Comparison of ENCODE assay signal across 37 cellular contexts in the genomic region with DNA sequence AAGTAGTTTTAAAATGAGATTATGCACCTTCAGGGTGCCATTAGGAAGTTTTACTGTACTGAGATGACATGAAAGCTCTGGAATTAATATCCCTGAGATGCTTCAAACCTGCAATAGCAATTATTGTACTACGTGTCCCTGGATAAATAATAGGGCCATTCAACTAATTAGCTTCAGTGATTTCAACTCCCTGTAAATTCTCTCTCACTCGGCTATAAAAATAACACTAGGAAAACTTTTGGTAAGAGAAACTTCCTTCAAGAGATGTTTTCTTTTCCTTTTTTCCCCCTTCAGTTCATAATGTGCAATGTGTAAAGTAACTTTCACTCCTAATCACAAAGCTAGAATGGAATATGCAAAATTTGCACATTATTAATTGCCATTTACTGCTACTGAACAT.
DNase-seq lines count a peak whose midpoint lies in the region; ATAC-seq, FAIRE-seq and TF ChIP-seq lines count a peak whose summit lies in the region.
"Had no signal": no experiment of that assay in that cellular context is flagged by ENCODE, and none has a peak within 500 bp of the region (broad histone marks: within the 10 kb centered on the region; RNA-seq: fewer than 3 reads in every experiment).

No MANE protein-coding gene starts in this region.

- no peaks in the 10 kb centered on the region for H3K36me3 ChIP-seq in HEK293 (ENCODE audit: control insufficient read depth in 2 of 2, insufficient read depth in 1 of 2, low read length in 2 of 2)
- H3K36me3 ChIP-seq: BE2C; BLaER1; BLaER1 treated with 17β-estradiol and CSF1 and Interleukin-3, amounts not matched to agents 10 nM and 100 nM had no signal

- DNase-seq in H54 (ENCODE audit: insufficient read length, low spot score) (no peak), HEK293T (ENCODE audit: extremely low spot score) (no peak), nephron progenitor cell (no peak), NCI-H510A (lab: John Stamatoyannopoulos, UW) (no peak)
- DNase-seq: 8988T; ACHN; AML-193; BE2C; C1 segment of cervical spinal cord; Caco-2; Calu3; CD4-positive, alpha-beta memory T cell; CD4-positive, alpha-beta T cell; CD4-positive, CD25-positive, alpha-beta regulatory T cell; CD8-positive, alpha-beta memory T cell; CD8-positive, alpha-beta T cell; COR-L47; DMS 273 treated with DMSO at 0.1 percent for 48 hours; DMS153; DMS53; DMS79; DMS79 treated with DMSO at 0.1 percent for 48 hours; DND-41; EL had no signal

- peak; percentile 50 for FAIRE-seq in H54 (lab: Jason Lieb, UNC)
- FAIRE-seq: A204.1, D721Med had no signal

- POLR2A ChIA-PET in HEK293 (lab: Yijun Ruan, JAX) = no interaction called here
- POLR2A ChIA-PET in HEK293T (lab: Yijun Ruan, JAX) = interaction anchor here (1.5 kb wide), 1 partner anchor 336 kb away, joined by 3 read pairs; no protein-coding TSS in a partner anchor

- H3K36me3 Mint-ChIP-seq in nephron progenitor cell (ENCODE audit: low read depth) = no peaks in the 10 kb centered on the region
- H3K36me3 Mint-ChIP-seq: CD14-positive monocyte had no signal

- peak overlapping the region; percentile 96 for H3K27ac Mint-ChIP-seq in nephron progenitor cell
- H3K27ac Mint-ChIP-seq: B cell; CD4-positive, alpha-beta T cell; CD8-positive, alpha-beta T cell had no signal

- no peaks in the 10 kb centered on the region for H3K9me3 ChIP-seq in HEK293 (ENCODE audit: control insufficient read depth, insufficient read depth, low read depth, low read length)
- H3K9me3 ChIP-seq: A549; BE2C; BLaER1; BLaER1 treated with 17β-estradiol and CSF1 and Interleukin-3, amounts not matched to agents 10 nM and 100 nM; Caco-2 had no signal

- H3K4me3 Mint-ChIP-seq in nephron progenitor cell = no peak overlapping the region
- H3K4me3 Mint-ChIP-seq: B cell; CD14-positive monocyte; CD4-positive, alpha-beta memory T cell; CD4-positive, alpha-beta T cell; CD4-positive, CD25-positive, alpha-beta regulatory T cell; CD8-positive, alpha-beta memory T cell; CD8-positive, alpha-beta T cell had no signal

- peaks cover 89% of the 10 kb centered on the region for H3K4me1 Mint-ChIP-seq in nephron progenitor cell
- H3K4me1 Mint-ChIP-seq: B cell, CD14-positive monocyte had no signal

- H3K27me3 Mint-ChIP-seq in nephron progenitor cell (ENCODE audit: low read depth, poor library complexity) = no peaks in the 10 kb centered on the region
- H3K27me3 Mint-ChIP-seq: B cell; CD4-positive, alpha-beta memory T cell; CD4-positive, alpha-beta T cell; CD4-positive, CD25-positive, alpha-beta regulatory T cell had no signal

- H3K27ac ChIP-seq in HEK293 (ENCODE audit: extremely low read depth, low read depth, low read length) = no peak overlapping the region
- H3K27ac ChIP-seq: 22Rv1; A549; BLaER1; BLaER1 treated with 17β-estradiol and CSF1 and Interleukin-3, amounts not matched to agents 10 nM and 100 nM; C4-2B had no signal

- no peaks in the 10 kb centered on the region for H3K9me3 Mint-ChIP-seq in nephron progenitor cell
- H3K9me3 Mint-ChIP-seq: CD14-positive monocyte; CD4-positive, alpha-beta memory T cell; CD4-positive, alpha-beta T cell; CD4-positive, CD25-positive, alpha-beta regulatory T cell; CD8-positive, alpha-beta memory T cell; CD8-positive, alpha-beta T cell had no signal

- peaks cover 26% of the 10 kb centered on the region for H3K4me1 ChIP-seq in HEK293 (ENCODE audit: control insufficient read depth, insufficient read depth, low read length)
- H3K4me1 ChIP-seq: BE2C; BLaER1; BLaER1 treated with 17β-estradiol and CSF1 and Interleukin-3, amounts not matched to agents 10 nM and 100 nM; Caco-2 had no signal

- no peak overlapping the region for H3K4me3 ChIP-seq in HEK293 (ENCODE audit: low read depth, low read length)
- H3K4me3 ChIP-seq: A549; BLaER1; BLaER1 treated with 17β-estradiol and CSF1 and Interleukin-3, amounts not matched to agents 10 nM and 100 nM had no signal

- CTCF ChIA-PET in HEK293 (lab: Yijun Ruan, JAX) = interaction anchor here (0.7 to 17.5 kb wide), 5 partner anchors 8 to 72 kb away, joined by 3 to 269 read pairs (median 4); no protein-coding TSS in a partner anchor
- CTCF ChIA-PET in HEK293T (lab: Yijun Ruan, JAX) = interaction anchor here (0.6 to 1.6 kb wide), 4 partner anchors 9 to 67 kb away, joined by 4 to 9 read pairs (median 4); no protein-coding TSS in a partner anchor

- no peak for ATAC-seq in GM18870 (IDR thresholded peaks at IDR 0.05; ENCODE audit: unreplicated experiment)
- ATAC-seq in HG03097 (IDR thresholded peaks at IDR 0.05; ENCODE audit: low FRiP score, unreplicated experiment) = no peak
- ATAC-seq in HG03175 (IDR thresholded peaks at IDR 0.05; ENCODE audit: unreplicated experiment) = no peak
- ATAC-seq: A549; CD8-positive, alpha-beta T cell had no signal

- TF ChIP-seq POLR2A in H54 (IDR thresholded peaks at IDR 0.05; ENCODE audit: low read depth, low read length) = no peak

- no peak for TF ChIP-seq CTCF in HEK293 (tag by site-specific recombination; IDR thresholded peaks at IDR 0.05)
- TF ChIP-seq CTCF in nephron progenitor cell (IDR thresholded peaks at IDR 0.05) = no peak

TF ChIP-seq in HEK293, 187 proteins besides CTCF, POLR2A, EP300 and RAD21 (continues in another document):
- TF ChIP-seq ZNF792 (tag by site-specific recombination; IDR thresholded peaks at IDR 0.05) = no peak
- no peak for TF ChIP-seq ZNF174 (tag by site-specific recombination; IDR thresholded peaks at IDR 0.05)
- TF ChIP-seq PRDM1 (tag by site-specific recombination; IDR thresholded peaks at IDR 0.05) = peak; percentile 65
- no peak for TF ChIP-seq KLF16 (tag by site-specific recombination; IDR thresholded peaks at IDR 0.05)
- peak; percentile 66 for TF ChIP-seq OSR2 (tag by site-specific recombination; IDR thresholded peaks at IDR 0.05)
- TF ChIP-seq ZNF391 (tag by site-specific recombination; IDR thresholded peaks at IDR 0.05; ENCODE audit: borderline replicate concordance, low read depth) = no peak
- TF ChIP-seq ZNF596 (tag by site-specific recombination; IDR thresholded peaks at IDR 0.05) = no peak
- no peak; the same call in 1 of the 2 replicates for TF ChIP-seq IKZF3 (tag by site-specific recombination; IDR thresholded peaks at IDR 0.05)
- 0 out of 2 replicates have a peak, but pooled peaks have one; percentile 14 for TF ChIP-seq FEZF1 (tag by site-specific recombination; IDR thresholded peaks at IDR 0.05)
- TF ChIP-seq ZNF23 (tag by site-specific recombination; IDR thresholded peaks at IDR 0.05; ENCODE audit: borderline replicate concordance) = no peak
- no peak for TF ChIP-seq ZNF610 (tag by site-specific recombination; IDR thresholded peaks at IDR 0.05; ENCODE audit: borderline replicate concordance)
- TF ChIP-seq ZNF843 (tag by site-specific recombination; IDR thresholded peaks at IDR 0.05) = no peak
- TF ChIP-seq ZNF560 (tag by site-specific recombination; IDR thresholded peaks at IDR 0.05; ENCODE audit: borderline replicate concordance) = no peak
- TF ChIP-seq ZNF747 (tag by site-specific recombination; IDR thresholded peaks at IDR 0.05) = no peak
- no peak for TF ChIP-seq ZFP69B (tag by site-specific recombination; IDR thresholded peaks at IDR 0.05)
- no peak for TF ChIP-seq ZBTB1 (tag by site-specific recombination; IDR thresholded peaks at IDR 0.05)
- TF ChIP-seq BCL11A (tag by site-specific recombination; IDR thresholded peaks at IDR 0.05; ENCODE audit: low read depth) = peak; percentile 47; the same call in 1 of the 2 replicates
- TF ChIP-seq ZNF274 (IDR thresholded peaks at IDR 0.05; ENCODE audit: low read length) = no peak
- TF ChIP-seq ZNF274 (tag by site-specific recombination; IDR thresholded peaks at IDR 0.05; ENCODE audit: borderline replicate concordance) = no peak

TF ChIP-seq in HEK293T, 16 proteins besides CTCF, POLR2A, EP300 and RAD21:
- TF ChIP-seq BHLHE40 (IDR thresholded peaks at IDR 0.05; ENCODE audit: borderline replicate concordance) (no peak), PKNOX1 (IDR thresholded peaks at IDR 0.05) (0 out of 2 replicates have a peak, but pooled peaks have one; percentile 3)
